In the genomic region with DNA sequence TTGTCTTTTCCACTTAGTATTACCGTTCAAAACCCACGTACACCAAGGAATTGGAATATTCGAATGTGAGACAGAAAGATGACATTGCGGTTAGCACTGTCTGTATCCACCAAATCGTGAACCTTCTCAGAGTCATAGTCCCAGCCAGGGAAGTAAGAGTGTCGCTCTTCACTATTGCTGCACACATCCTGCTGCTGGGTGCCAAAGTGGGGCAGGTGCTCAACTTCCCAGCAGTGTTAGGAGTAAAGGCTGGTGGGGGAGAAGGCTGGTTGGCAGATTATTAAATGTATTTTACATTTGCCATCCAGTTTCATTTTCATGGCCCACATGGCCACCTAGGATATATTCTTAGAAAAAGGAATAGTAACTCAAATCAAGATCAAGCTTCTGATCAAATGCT, we compare ENCODE assay signal across 25 cellular contexts.
"Had no signal": no experiment of that assay in that cellular context is flagged by ENCODE, and none has a peak within 500 bp of the region (broad histone marks: within the 10 kb centered on the region; RNA-seq: fewer than 3 reads in every experiment).

No MANE protein-coding gene starts in this region.

- H3K36me3 ChIP-seq: esophagus muscularis mucosa, thoracic aorta had no signal

- ATAC-seq: activated CD8-positive, alpha-beta memory T cell treated with anti-CD3 and anti-CD28 coated beads, Interleukin-2, amount 10 ng/mL, durations not matched to agents 7 days and 5 days; activated CD8-positive, alpha-beta T cell treated with anti-CD3 and anti-CD28 coated beads, Interleukin-2, amount 10 ng/mL, durations not matched to agents 7 days and 5 days; activated naive CD4-positive, alpha-beta T cell treated with anti-CD3 and anti-CD28 coated beads, Interleukin-2, amount 50 U/mL, for 72 hours; activated T-cell treated with anti-CD3 and anti-CD28 coated beads, Interleukin-2, amount 50 U/mL, for 72 hours; foreskin keratinocyte; heart left ventricle; left colon; naive thymus-derived CD8-positive, alpha-beta T cell; sciatic nerve had no signal

- H3K27ac ChIP-seq: foreskin keratinocyte, heart left ventricle, thoracic aorta had no signal

- H3K27me3 ChIP-seq: esophagus muscularis mucosa, foreskin keratinocyte, heart left ventricle had no signal

- DNase-seq: activated B cell treated with CpG ODN at 0.5 μM for 24 hours; activated CD8-positive, alpha-beta memory T cell treated with anti-CD3 and anti-CD28 coated beads, Interleukin-2, amount 10 ng/mL, durations not matched to agents 7 days and 5 days; activated CD8-positive, alpha-beta T cell treated with anti-CD3 and anti-CD28 coated beads, Interleukin-2, amount 10 ng/mL, durations not matched to agents 7 days and 5 days; activated naive CD4-positive, alpha-beta T cell; activated T-cell treated with anti-CD3 and anti-CD28 coated beads, Interleukin-2, amount 50 U/mL, for 72 hours; effector CD4-positive, alpha-beta T cell; foreskin keratinocyte; heart left ventricle; hypothalamus; immature natural killer cell; kidney; left colon; naive thymus-derived CD8-positive, alpha-beta T cell; stimulated activated CD4-positive, alpha-beta T cell treated with anti-CD3 and anti-CD28 coated beads, Interleukin-12 subunit alpha, Interleukin-12 subunit beta, amount 100 ng/mL, for 4 hours; stimulated activated CD4-positive, alpha-beta T cell treated with anti-CD3 and anti-CD28 coated beads, Interleukin-4, amount 100 ng/mL, for 1 hour; T-helper 9 cell; trophoblast cell had no signal

- H3K4me3 ChIP-seq: esophagus muscularis mucosa, heart left ventricle, skin epidermis, thoracic aorta had no signal

- FAIRE-seq: bronchial epithelial cell, kidney, TTC549, urothelium cell line had no signal

- H3K9me3 ChIP-seq: esophagus muscularis mucosa, heart left ventricle, thoracic aorta had no signal
